Comparison of ENCODE assay signal across 8 cellular contexts in genomic region chr6:137904822-137905617, GRCh38. TPM values are rescaled to one million over a fixed set of nuclear protein-coding genes. Genes with fewer than 3 reads are reported as not detected.
DNase-seq lines count a peak whose midpoint lies in the region; ATAC-seq, FAIRE-seq and TF ChIP-seq lines count a peak whose summit lies in the region.

No MANE protein-coding gene starts in this region.

- CTCF ChIA-PET in HCT116 (lab: Charles Lee) (interaction anchor here (0.7 kb wide), 1 partner anchor 938 kb away, joined by 3 read pairs; no protein-coding TSS in a partner anchor), GM12878 (lab: Yijun Ruan, JAX) (interaction anchor here (1.3 kb wide), 2 partner anchors 15 to 35 kb away, joined by 3 to 5 read pairs; no protein-coding TSS in a partner anchor), mammary epithelial cell (lab: Charles Lee; ENCODE audit: low non-redundant PET) (no interaction called here)

- RAD21 ChIA-PET in HCT116 (lab: Charles Lee; ENCODE audit: low non-redundant PET in 1 of 2, low total read pairs in 2 of 2, uncharacterized antibody in 2 of 2, unreplicated experiment in 2 of 2) (no interaction called here), GM12878 (lab: Charles Lee; ENCODE audit: unreplicated experiment) (interaction anchor here (0.9 to 3.2 kb wide), 6 partner anchors 22 to 39 kb away, joined by 3 to 18 read pairs (median 8); partner anchors contain the start of gene TNFAIP3)

- H4K20me1 ChIP-seq in HCT116 (ENCODE audit: insufficient read depth) (no peaks in the 10 kb centered on the region), GM12878 (ENCODE audit: control insufficient read depth, insufficient read depth) (no peaks in the 10 kb centered on the region), mammary epithelial cell (ENCODE audit: insufficient read depth, low read length) (no peaks in the 10 kb centered on the region)

- TF ChIP-seq POLR2A in HCT116 (IDR thresholded peaks at IDR 0.05; ENCODE audit: borderline replicate concordance, extremely low read depth, insufficient read depth, insufficient read length) = no peak
- TF ChIP-seq POLR2A in GM12878 (IDR thresholded peaks at IDR 0.05; ENCODE audit: low read depth, low read length) = no peak; the same call in 1 of the 2 replicates

- H3K27ac ChIP-seq in HCT116 (ENCODE audit: low read depth, low read length) (no peak overlapping the region), GM12878 (ENCODE audit: control insufficient read depth, insufficient read depth) (peak overlapping the region; percentile 95), mammary epithelial cell (ENCODE audit: insufficient read depth, low read depth, low read length) (no peak overlapping the region)

- H3K4me3 ChIP-seq in HCT116 (replicated peaks in 1 of 2; ENCODE audit: low read depth in 1 of 2, low read length in 2 of 2) = no peak overlapping the region
- peak overlapping the region; percentile 54 for H3K4me3 ChIP-seq in GM12878
- no peak overlapping the region for H3K4me3 ChIP-seq in mammary epithelial cell (replicated peaks in 1 of 3; ENCODE audit: insufficient read depth in 1 of 3, low read depth in 2 of 3, low read length in 3 of 3)

- H3K36me3 ChIP-seq in HCT116 (ENCODE audit: control insufficient read depth in 1 of 2, insufficient read depth in 2 of 2, low read length in 2 of 2) = no peaks in the 10 kb centered on the region
- H3K36me3 ChIP-seq in GM12878 (ENCODE audit: control insufficient read depth in 2 of 2, insufficient read depth in 2 of 2, low read length in 1 of 2) = no peaks in the 10 kb centered on the region
- no peaks in the 10 kb centered on the region for H3K36me3 ChIP-seq in mammary epithelial cell (ENCODE audit: insufficient read depth, low read length)

- FAIRE-seq in GM12878 (lab: Jason Lieb, UNC) = no peak
- FAIRE-seq in urothelium cell line (lab: Jason Lieb, UNC) = no peak

- SMC1A ChIA-PET in GM12878 (lab: Charles Lee; ENCODE audit: uncharacterized antibody, unreplicated experiment) = interaction anchor here (0.9 to 2.9 kb wide), 7 partner anchors 22 to 246 kb away, joined by 3 to 20 read pairs (median 5); no protein-coding TSS in a partner anchor

- intact Hi-C loops in HCT116 (cut with micrococcal nuclease) = no loop called here
- intact Hi-C loops in GM12878 (cut with micrococcal nuclease; ENCODE audit: unreplicated experiment) = loop anchor here (1.0 to 2.0 kb wide), 3 partner anchors 22 to 35 kb away; no protein-coding TSS in a partner anchor
- intact Hi-C loops in mammary epithelial cell (cut with micrococcal nuclease) = no loop called here

- no peak overlapping the region for H3K4me2 ChIP-seq in HCT116 (ENCODE audit: low read length)
- H3K4me2 ChIP-seq in GM12878 (ENCODE audit: control insufficient read depth, insufficient read depth) = peak overlapping the region; percentile 60
- no peak overlapping the region for H3K4me2 ChIP-seq in mammary epithelial cell (ENCODE audit: insufficient read depth, low read depth, low read length)

- no peak for TF ChIP-seq CTCF in HCT116 (IDR thresholded peaks at IDR 0.05 in 2 of 3, conservative IDR thresholded peaks at IDR 0.05 in 1 of 3; ENCODE audit: borderline replicate concordance in 1 of 3, insufficient read depth in 1 of 3, low read depth in 2 of 3, low read length in 2 of 3)
- TF ChIP-seq CTCF in GM12878 (IDR thresholded peaks at IDR 0.05 in 2 of 3, conservative IDR thresholded peaks at IDR 0.05 in 1 of 3; ENCODE audit: control insufficient read depth in 2 of 3, extremely low read depth in 1 of 3, insufficient read depth in 1 of 3, low read depth in 3 of 3, low read length in 3 of 3) = no peak
- TF ChIP-seq CTCF in mammary epithelial cell (conservative IDR thresholded peaks at IDR 0.05 in 1 of 2, IDR thresholded peaks at IDR 0.05 in 1 of 2; ENCODE audit: extremely low read depth in 1 of 2, insufficient read depth in 1 of 2, low read depth in 1 of 2, low read length in 2 of 2) = no peak

- dilution Hi-C loops in mammary epithelial cell (cut with HindIII; ENCODE audit: low sequenced_read_pairs) = no loop called here

- in situ Hi-C loops in GM12878 (cut with MboI) (no loop called here), mammary epithelial cell (cut with MboI; ENCODE audit: low sequenced_read_pairs in 2 of 2) (no loop called here)

- POLR2A ChIA-PET in HCT116 (lab: Charles Lee) = no interaction called here
- POLR2A ChIA-PET in GM12878 (lab: Charles Lee) = interaction anchor here (1.0 to 2.3 kb wide), 8 partner anchors 20 to 70 kb away, joined by 3 to 7 read pairs (median 4); no protein-coding TSS in a partner anchor

- DNase-seq in GM03348 (ENCODE audit: low spot score) = peak; percentile 39
- DNase-seq in HCT116 (ENCODE audit: low read depth, low spot score) = no peak
- peak; percentile 15 for DNase-seq in T follicular helper cell (ENCODE audit: low read depth)
- no peak for DNase-seq in GM12878 (ENCODE audit: low read depth, low spot score)
- DNase-seq in stimulated activated CD4-positive, alpha-beta T cell treated with anti-CD3 and anti-CD28 coated beads, Interleukin-4, amount 100 ng/mL, for 1 hour = peak; percentile 84
- DNase-seq in mammary epithelial cell = no peak
- DNase-seq in urothelium cell line (ENCODE audit: low spot score) = no peak
- no peak for DNase-seq in DMS 273 treated with DMSO at 0.1 percent for 48 hours (lab: John Stamatoyannopoulos, UW)

- H3K9ac ChIP-seq in HCT116 (ENCODE audit: low read length) (no peak overlapping the region), GM12878 (ENCODE audit: control insufficient read depth, insufficient read depth, low read length) (peak overlapping the region; percentile 81), mammary epithelial cell (ENCODE audit: insufficient read depth, low read length) (no peak overlapping the region)

- no peak for TF ChIP-seq EP300 in GM12878 (IDR thresholded peaks at IDR 0.05; ENCODE audit: borderline replicate concordance in 1 of 2, control insufficient read depth in 1 of 2, low read depth in 2 of 2, low read length in 2 of 2)

- H3K79me2 ChIP-seq in HCT116 (ENCODE audit: insufficient read depth, low read length) (no peaks in the 10 kb centered on the region), GM12878 (ENCODE audit: control insufficient read depth, insufficient read depth, low read length) (peaks cover 25% of the 10 kb centered on the region), mammary epithelial cell (ENCODE audit: insufficient read depth, low read length) (no peaks in the 10 kb centered on the region)

- H3K27me3 ChIP-seq in HCT116 (ENCODE audit: insufficient read depth, low read length) (no peaks in the 10 kb centered on the region), GM12878 (replicated peaks in 1 of 2; ENCODE audit: control insufficient read depth in 2 of 2, insufficient read depth in 2 of 2, low read length in 1 of 2) (no peaks in the 10 kb centered on the region), mammary epithelial cell (ENCODE audit: insufficient read depth, low read length) (no peaks in the 10 kb centered on the region)

- TF ChIP-seq RAD21 in HCT116 (IDR thresholded peaks at IDR 0.05; ENCODE audit: low read depth) (no peak), GM12878 (IDR thresholded peaks at IDR 0.05; ENCODE audit: insufficient read depth, low read depth, low read length) (no peak)

- H3K9me3 ChIP-seq in HCT116 (ENCODE audit: control insufficient read depth in 1 of 2, insufficient read depth in 1 of 2, low read depth in 1 of 2, low read length in 2 of 2) (no peaks in the 10 kb centered on the region), GM12878 (replicated peaks; ENCODE audit: control insufficient read depth, insufficient read depth, low read length) (no peaks in the 10 kb centered on the region), mammary epithelial cell (replicated peaks; ENCODE audit: insufficient read depth, low read length) (no peaks in the 10 kb centered on the region)

- no peaks in the 10 kb centered on the region for H3K4me1 ChIP-seq in HCT116 (ENCODE audit: control insufficient read depth in 1 of 2, insufficient read depth in 2 of 2, low read length in 2 of 2)
- peaks cover 30% of the 10 kb centered on the region for H3K4me1 ChIP-seq in GM12878 (ENCODE audit: control insufficient read depth, insufficient read depth, low read length)
- H3K4me1 ChIP-seq in mammary epithelial cell (ENCODE audit: insufficient read depth, low read length) = no peaks in the 10 kb centered on the region

- 2% methylated on average over 11 of the region's 11 CpGs for WGBS in GM12878 (ENCODE audit: insufficient coverage, insufficient replicate concordance, low lambda C conversion rate, missing lambda C conversion rate)
- 91% methylated on average over 9 of the region's 11 CpGs for WGBS in mammary epithelial cell (ENCODE audit: low coverage, missing lambda C conversion rate)

- H3K9me2 ChIP-seq in HCT116 (ENCODE audit: insufficient read depth) = no peaks in the 10 kb centered on the region

- H2AFZ ChIP-seq in HCT116 (ENCODE audit: low read depth, low read length, poor library complexity, severe bottlenecking) (peak overlapping the region; percentile 8), GM12878 (ENCODE audit: control insufficient read depth, low read depth, low read length) (peak overlapping the region; percentile 18), mammary epithelial cell (ENCODE audit: low read depth, low read length) (no peak overlapping the region)

- ATAC-seq in HCT116 (no peak), GM12878 (peak; percentile 63)

- no TSS peak for BruUV-seq in HCT116 (replicated peaks; lab: Mats Ljungman, UMichigan)
- BruUV-seq in GM12878 (replicated peaks; lab: Mats Ljungman, UMichigan) = TSS peak; percentile 88
- no TSS peak for BruUV-seq in mammary epithelial cell (replicated peaks; lab: Mats Ljungman, UMichigan)

RNA-seq across cellular contexts. Expression of gene TNFAIP3, which starts 38.0 kb away (rescaled TPM):
- 4.4 TPM for total RNA-seq in HCT116 (2021; ENCODE audit: unreplicated experiment)
- polyA plus RNA-seq in HCT116 (2012) = 1.5 and 1.7 TPM in 2 replicates
- 258 and 260 TPM in 2 replicates for total RNA-seq in GM12878 (2013; cell fraction: nucleolus; rRNA removed)
- 84.0 and 96.8 TPM in 2 replicates for total RNA-seq in GM12878 (2014; rRNA removed)
- 81.4 and 82.4 TPM in 2 replicates for total RNA-seq in GM12878 (2014; rRNA removed; fragmentation: Illumina TruSeq; extraction: Trizol)
- total RNA-seq in GM12878 (2021) = 220 and 229 TPM in 2 replicates
- polyA plus RNA-seq in GM12878 (2011; ENCODE audit: low read depth) = 59.4 TPM
- 308 and 350 TPM in 2 replicates for polyA plus RNA-seq in GM12878 (2011; rRNA removed)
- polyA plus RNA-seq in GM12878 (2011; cell fraction: cytosol; rRNA removed) = 204 and 210 TPM in 2 replicates
- 565 and 695 TPM in 2 replicates for polyA plus RNA-seq in GM12878 (2011; cell fraction: nucleus; rRNA removed)
- 64.6 and 107 TPM in 2 replicates for polyA plus RNA-seq in GM12878 (2012)
- 149 and 171 TPM in 2 replicates for polyA plus RNA-seq in GM12878 (2014; fragmentation: Illumina TruSeq; extraction: Trizol)
- polyA plus RNA-seq in GM12878 (2014; fragmentation: Nextera tagmentation; extraction: Ambion mirVana) = 10 to 100 TPM; 18.0 to 31.5 TPM
- 138 and 149 TPM in 2 replicates for polyA plus RNA-seq in GM12878 (2014; rRNA removed)
- 100 to 1,000 TPM; 126 to 128 TPM for polyA plus RNA-seq in GM12878 (2016; fragmentation: Nextera tagmentation; extraction: Ambion mirVana)
- 268 and 281 TPM in 2 replicates for polyA minus RNA-seq in GM12878 (2011; rRNA and poly(A)+ RNA removed)
- polyA minus RNA-seq in GM12878 (2011; cell fraction: cytosol; rRNA and poly(A)+ RNA removed) = 95.9 and 104 TPM in 2 replicates
- 243 and 270 TPM in 2 replicates for polyA minus RNA-seq in GM12878 (2011; cell fraction: nucleus; rRNA and poly(A)+ RNA removed)
- 100 to 1,000 TPM in 1 of 2 donors, 1 to 10 TPM in 1; 5.2 to 117 TPM for total RNA-seq in mammary epithelial cell
- 12.2 TPM for polyA plus RNA-seq in mammary epithelial cell
- 14.5 TPM for polyA minus RNA-seq in mammary epithelial cell

Comparison
In these comparisons a context has a peak if more than half of its experiments do, and no peak if none do; other contexts are left out.
1. DNase-seq: peak in GM03348 (single experiment), T follicular helper cell (single experiment) and stimulated activated CD4-positive, alpha-beta T cell treated with anti-CD3 and anti-CD28 coated beads, Interleukin-4, amount 100 ng/mL, for 1 hour (single experiment); none in HCT116 (single experiment), GM12878 (single experiment), mammary epithelial cell (single experiment), urothelium cell line (single experiment) and DMS 273 treated with DMSO at 0.1 percent for 48 hours (single experiment).